18 cellular contexts compared by ENCODE assay signal in the genomic region with DNA sequence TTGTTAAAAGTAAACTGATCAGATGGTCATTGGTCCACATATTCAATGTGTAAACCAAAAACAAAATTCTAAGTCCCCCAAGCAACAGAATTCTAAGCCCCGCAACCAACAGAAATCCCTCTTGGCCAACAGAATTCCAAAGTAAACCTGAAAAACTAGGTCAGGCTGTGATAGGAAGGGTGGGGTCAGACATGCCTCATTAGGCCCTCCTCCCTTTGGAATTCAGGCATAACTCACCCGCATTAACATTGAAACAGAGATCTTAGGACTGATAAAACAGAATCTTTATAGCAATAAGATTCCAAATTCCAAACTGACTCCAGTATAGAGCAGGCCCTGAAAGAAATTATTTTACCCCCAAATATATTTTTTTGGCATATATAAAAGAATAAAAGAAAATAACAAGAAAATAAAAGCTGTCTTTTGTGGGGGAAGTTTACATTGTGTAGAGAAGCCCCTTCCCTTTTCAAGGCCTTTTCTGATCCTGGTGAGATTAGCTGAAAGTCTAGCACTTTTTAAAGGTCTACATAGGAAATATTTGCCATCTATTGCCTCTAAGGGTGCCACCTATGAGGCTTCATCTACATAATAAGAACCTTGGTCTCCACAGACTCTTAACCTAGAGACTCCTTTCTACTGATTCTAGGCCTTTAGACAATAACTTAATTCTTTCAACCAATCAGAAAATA. TPM values are rescaled to one million over a fixed set of nuclear protein-coding genes. Genes with fewer than 3 reads are reported as not detected.
DNase-seq lines count a peak whose midpoint lies in the region; ATAC-seq and TF ChIP-seq lines count a peak whose summit lies in the region.
"Had no signal": no experiment of that assay in that cellular context is flagged by ENCODE, and none has a peak within 500 bp of the region (broad histone marks: within the 10 kb centered on the region; RNA-seq: fewer than 3 reads in every experiment).

No MANE protein-coding gene starts in this region.

- H3K27ac Mint-ChIP-seq in osteocyte (ENCODE audit: unreplicated experiment), result peak overlapping the region; percentile 14
- H3K27ac Mint-ChIP-seq: activated B cell treated with CpG ODN at 0.5 μM for 24 hours; progenitor cell of endocrine pancreas; stimulated activated naive CD8-positive, alpha-beta T cell treated with anti-CD3 and anti-CD28 coated beads, Interleukin-15, Interleukin-2, amounts not matched to agents 100 ng/mL and 50 ng/mL, for 24 hours had no signal

- H3K4me3 ChIP-seq in MG63, result no peak overlapping the region
- H3K4me3 ChIP-seq: adrenal gland, gastroesophageal sphincter, SJSA1 had no signal

- no peak overlapping the region for H3K4me3 Mint-ChIP-seq in osteocyte (ENCODE audit: unreplicated experiment)
- H3K4me3 Mint-ChIP-seq: activated B cell treated with CpG ODN at 0.5 μM for 24 hours; stimulated activated naive CD8-positive, alpha-beta T cell treated with anti-CD3 and anti-CD28 coated beads, Interleukin-15, Interleukin-2, amounts not matched to agents 100 ng/mL and 50 ng/mL, for 24 hours had no signal

- no peaks in the 10 kb centered on the region for H3K27me3 ChIP-seq in MG63
- H3K27me3 ChIP-seq: adrenal gland, gastroesophageal sphincter, SJSA1 had no signal

- H3K27me3 Mint-ChIP-seq in osteocyte (ENCODE audit: unreplicated experiment), result no peaks in the 10 kb centered on the region
- H3K27me3 Mint-ChIP-seq: activated B cell treated with CpG ODN at 0.5 μM for 24 hours; progenitor cell of endocrine pancreas; stimulated activated naive CD8-positive, alpha-beta T cell treated with anti-CD3 and anti-CD28 coated beads, Interleukin-15, Interleukin-2, amounts not matched to agents 100 ng/mL and 50 ng/mL, for 24 hours had no signal

- H3K36me3 Mint-ChIP-seq in osteocyte (ENCODE audit: unreplicated experiment), result no peaks in the 10 kb centered on the region

- H3K9me3 Mint-ChIP-seq in osteocyte (ENCODE audit: unreplicated experiment), result no peaks in the 10 kb centered on the region
- H3K9me3 Mint-ChIP-seq: stimulated activated naive CD8-positive, alpha-beta T cell treated with anti-CD3 and anti-CD28 coated beads, Interleukin-15, Interleukin-2, amounts not matched to agents 100 ng/mL and 50 ng/mL, for 24 hours had no signal

- ATAC-seq in GM18873 (IDR thresholded peaks at IDR 0.05; ENCODE audit: low FRiP score, unreplicated experiment), result no peak
- ATAC-seq: gastroesophageal sphincter had no signal

- H3K4me1 Mint-ChIP-seq in osteocyte (ENCODE audit: unreplicated experiment), result peaks cover 10% of the 10 kb centered on the region
- H3K4me1 Mint-ChIP-seq: activated B cell treated with CpG ODN at 0.5 μM for 24 hours had no signal

- H3K27ac ChIP-seq in epithelial cell of prostate, result peak overlapping the region; percentile 70
- H3K27ac ChIP-seq: adrenal gland, gastroesophageal sphincter, SJSA1 had no signal

- H3K36me3 ChIP-seq in MG63, result no peaks in the 10 kb centered on the region
- H3K36me3 ChIP-seq: adrenal gland, gastroesophageal sphincter, SJSA1 had no signal

- no peak for TF ChIP-seq CTCF in osteocyte (IDR thresholded peaks at IDR 0.05)

- DNase-seq in ELF-1 (ENCODE audit: low read depth, low spot score) (peak; percentile 75), NCI-H226 (peak; percentile 72), epithelial cell of prostate (ENCODE audit: low read depth, low spot score) (no peak), osteocyte (ENCODE audit: extremely low spot score, unreplicated experiment) (no peak), foreskin melanocyte (no peak), HK-2 (ENCODE audit: unreplicated experiment) (no peak), MG63 (no peak)
- DNase-seq: activated B cell treated with CpG ODN at 0.5 μM for 24 hours, C1 segment of cervical spinal cord, GDM1, NCI-H446 had no signal

- H3K9me3 ChIP-seq in MG63, result no peaks in the 10 kb centered on the region
- H3K9me3 ChIP-seq: adrenal gland, gastroesophageal sphincter, SJSA1 had no signal

RNA-seq across cellular contexts. Expression of a gene that starts 30.5 kb away (rescaled TPM):
- total RNA-seq in osteocyte, result not detected in 2 replicates
- not detected in 2 replicates for total RNA-seq in MG63 (2014; rRNA removed; shearing (Covaris generic); ENCODE audit: low replicate concordance)
- total RNA-seq: activated B cell treated with CpG ODN at 0.5 μM for 24 hours, adrenal gland, dermis microvascular lymphatic vessel endothelial cell, gastroesophageal sphincter, progenitor cell of endocrine pancreas, SJSA1 had no signal

Comparison
In these comparisons a context has a peak if more than half of its experiments do, and no peak if none do; other contexts are left out.
1. DNase-seq: peak in ELF-1 (single experiment) and NCI-H226 (single experiment); none in epithelial cell of prostate (single experiment), osteocyte (single experiment), foreskin melanocyte (single experiment), HK-2 (single experiment) and MG63 (single experiment).